Comparison of ENCODE assay signal across 8 cellular contexts in genomic region chr14:91509083-91509877, GRCh38. TPM values are rescaled to one million over a fixed set of nuclear protein-coding genes. Genes with fewer than 3 reads are reported as not detected.
DNase-seq lines count a peak whose midpoint lies in the region; ATAC-seq and TF ChIP-seq lines count a peak whose summit lies in the region.

No MANE protein-coding gene starts in this region.

- peaks cover 8% of the 10 kb centered on the region for H3K4me1 Mint-ChIP-seq in GM23338
- H3K4me1 Mint-ChIP-seq in activated CD4-positive, alpha-beta T cell treated with anti-CD3 and anti-CD28 coated beads, Interleukin-2, amount 10 ng/mL, durations not matched to agents 24 days and 14 days, result peaks cover 26% of the 10 kb centered on the region

- peak overlapping the region; percentile 99 for H3K4me3 Mint-ChIP-seq in GM23338
- H3K4me3 Mint-ChIP-seq in activated CD4-positive, alpha-beta T cell treated with anti-CD3 and anti-CD28 coated beads, Interleukin-2, amount 10 ng/mL, durations not matched to agents 24 days and 14 days, result peak overlapping the region; percentile 97

- H3K27me3 ChIP-seq in GM23338 (ENCODE audit: insufficient read depth) (no peaks in the 10 kb centered on the region), Loucy (ENCODE audit: insufficient read depth, low read length, poor library complexity, severe bottlenecking) (peaks cover 10% of the 10 kb centered on the region), dorsolateral prefrontal cortex (no peaks in the 10 kb centered on the region)

- H3F3A ChIP-seq in GM23338 (replicated peaks; ENCODE audit: low read depth) (peaks cover 5% of the 10 kb centered on the region; the same call in 1 of the 2 replicates), Loucy (ENCODE audit: low read depth) (no peaks in the 10 kb centered on the region; the same call in 1 of the 2 replicates)

- peaks cover 43% of the 10 kb centered on the region for H4K20me1 ChIP-seq in GM23338 (replicated peaks; ENCODE audit: insufficient read depth)
- peaks cover 48% of the 10 kb centered on the region for H4K20me1 ChIP-seq in Loucy (ENCODE audit: insufficient read depth, low read length, poor library complexity, severe bottlenecking)

- H3K27me3 Mint-ChIP-seq in GM23338 (ENCODE audit: insufficient read depth, low read depth, poor library complexity), result peaks cover 5% of the 10 kb centered on the region
- H3K27me3 Mint-ChIP-seq in activated CD4-positive, alpha-beta T cell treated with anti-CD3 and anti-CD28 coated beads, Interleukin-2, amount 10 ng/mL, durations not matched to agents 24 days and 14 days, result no peaks in the 10 kb centered on the region

- H3K4me2 ChIP-seq in GM23338 (peak overlapping the region; percentile 85), Loucy (ENCODE audit: low read depth, low read length, poor library complexity, severe bottlenecking) (peak overlapping the region; percentile 99)

- TF ChIP-seq CTCF in GM23338 (conservative IDR thresholded peaks at IDR 0.05; ENCODE audit: low read depth in 2 of 2) (no peak), Loucy (conservative IDR thresholded peaks at IDR 0.05; ENCODE audit: low read length) (no peak), dorsolateral prefrontal cortex (IDR thresholded peaks at IDR 0.05 in 54 of 56, conservative IDR thresholded peaks at IDR 0.05 in 2 of 56; ENCODE audit: low read depth in 1 of 56, partially characterized antibody in 56 of 56) (no peak)

- H3K27ac ChIP-seq in GM23338 (ENCODE audit: low read depth) (peak overlapping the region; percentile 100), dorsolateral prefrontal cortex (peak overlapping the region; percentile 92 to 100 (median 99))

- H3K36me3 ChIP-seq in GM23338 (ENCODE audit: insufficient read depth) (peaks cover 9% of the 10 kb centered on the region), Loucy (ENCODE audit: insufficient read depth, low read length) (peaks cover 11% of the 10 kb centered on the region; the same call in 1 of the 2 replicates)

- no peak overlapping the region for H2AFZ ChIP-seq in GM23338
- H2AFZ ChIP-seq in Loucy (ENCODE audit: low read length), result peak overlapping the region; percentile 84; the same call in 1 of the 2 replicates

- H3K79me2 ChIP-seq in GM23338 (replicated peaks; ENCODE audit: insufficient read depth), result peaks cover 58% of the 10 kb centered on the region
- peaks cover 65% of the 10 kb centered on the region for H3K79me2 ChIP-seq in Loucy (ENCODE audit: insufficient read depth, low read length)

- peak overlapping the region; percentile 100 for H3K9ac ChIP-seq in Loucy (ENCODE audit: low read depth, low read length, poor library complexity, severe bottlenecking)

- peak overlapping the region; percentile 77 for H3K4me3 ChIP-seq in GM23338
- peak overlapping the region; percentile 94 for H3K4me3 ChIP-seq in Loucy (ENCODE audit: low read length, poor library complexity, severe bottlenecking)
- peak overlapping the region; percentile 71 to 99 (median 91) for H3K4me3 ChIP-seq in dorsolateral prefrontal cortex

- H3K9me2 ChIP-seq in GM23338 (ENCODE audit: insufficient read depth) (no peaks in the 10 kb centered on the region), Loucy (replicated peaks; ENCODE audit: low read depth, low read length) (no peaks in the 10 kb centered on the region)

- H3K36me3 Mint-ChIP-seq in GM23338 (ENCODE audit: low read depth), result peaks cover 42% of the 10 kb centered on the region
- peaks cover 41% of the 10 kb centered on the region for H3K36me3 Mint-ChIP-seq in activated CD4-positive, alpha-beta T cell treated with anti-CD3 and anti-CD28 coated beads, Interleukin-2, amount 10 ng/mL, durations not matched to agents 24 days and 14 days (ENCODE audit: low read depth)

- intact Hi-C loops in activated CD4-positive, alpha-beta T cell treated with anti-CD3 and anti-CD28 coated beads, Interleukin-2, amount 10 ng/mL, durations not matched to agents 24 days and 14 days (cut with micrococcal nuclease), result no loop called here
- intact Hi-C loops in dorsolateral prefrontal cortex (cut with DNase I), result no loop called here

- no peaks in the 10 kb centered on the region for H3K9me3 ChIP-seq in Loucy (ENCODE audit: insufficient read depth, low read depth, low read length)

- ATAC-seq in GM23338, result peak; percentile 21

- peaks cover 18% of the 10 kb centered on the region for H3K4me1 ChIP-seq in GM23338 (ENCODE audit: insufficient read depth)
- peaks cover 17% of the 10 kb centered on the region for H3K4me1 ChIP-seq in Loucy (ENCODE audit: insufficient read depth, low read length, poor library complexity, severe bottlenecking)

- DNase-seq in EL (peak; percentile 29), GM23338 (ENCODE audit: low spot score) (peak; percentile 56), dorsolateral prefrontal cortex (peak in 5 of 10 donors; percentile 10 to 57 (median 28)), medulla oblongata (ENCODE audit: extremely low spot score) (peak; percentile 29), A172 (ENCODE audit: low spot score) (no peak)
- peak; percentile 83 for DNase-seq in activated CD4-positive, alpha-beta T cell treated with anti-CD3 and anti-CD28 coated beads, Interleukin-2, amount 10 ng/mL, durations not matched to agents 24 days and 14 days
- peak; percentile 11 to 27 (median 18) for DNase-seq in stimulated activated CD4-positive, alpha-beta T cell treated with anti-CD3 and anti-CD28 coated beads, TNF-alpha, amount 100 ng/mL, for 48 hours (ENCODE audit: low read depth in 3 of 3)

- peak overlapping the region; percentile 98 for H3K27ac Mint-ChIP-seq in GM23338
- peak overlapping the region; percentile 91 for H3K27ac Mint-ChIP-seq in activated CD4-positive, alpha-beta T cell treated with anti-CD3 and anti-CD28 coated beads, Interleukin-2, amount 10 ng/mL, durations not matched to agents 24 days and 14 days

- peaks cover 2% of the 10 kb centered on the region; the same call in 2 of the 3 replicates for H3K9me3 Mint-ChIP-seq in GM23338
- H3K9me3 Mint-ChIP-seq in activated CD4-positive, alpha-beta T cell treated with anti-CD3 and anti-CD28 coated beads, Interleukin-2, amount 10 ng/mL, durations not matched to agents 24 days and 14 days, result no peaks in the 10 kb centered on the region

TF ChIP-seq in GM23338, 12 proteins besides CTCF, POLR2A, EP300 and RAD21:
- no peak for TF ChIP-seq EZH2phosphoT487 (IDR thresholded peaks at IDR 0.05; ENCODE audit: unreplicated experiment)
- no peak for TF ChIP-seq EZH2 (IDR thresholded peaks at IDR 0.05; ENCODE audit: low read depth, unreplicated experiment)
- no peak for TF ChIP-seq STAT1 (IDR thresholded peaks at IDR 0.05; ENCODE audit: unreplicated experiment)
- no peak for TF ChIP-seq REST (IDR thresholded peaks at IDR 0.05; ENCODE audit: unreplicated experiment)
- TF ChIP-seq CREB1 (CRISPR knock-in tag; IDR thresholded peaks at IDR 0.05; ENCODE audit: low read depth), result no peak
- TF ChIP-seq ZNF114 (CRISPR knock-in tag; IDR thresholded peaks at IDR 0.05), result no peak
- TF ChIP-seq NANOG (IDR thresholded peaks at IDR 0.05; ENCODE audit: borderline replicate concordance), result no peak
- no peak for TF ChIP-seq ZNF331 (CRISPR knock-in tag; IDR thresholded peaks at IDR 0.05; ENCODE audit: low read depth)
- TF ChIP-seq POLR2AphosphoS5 (IDR thresholded peaks at IDR 0.05; ENCODE audit: low read depth), result peak; percentile 51; the same call in 1 of the 2 replicates

RNA-seq across cellular contexts. Expression of gene PPP4R3A, which starts 0.8 kb away (rescaled TPM):
- 105 and 128 TPM in 2 replicates for total RNA-seq in GM23338 (2014; rRNA removed; shearing (Covaris generic))
- polyA plus RNA-seq in GM23338 (2016; fragmentation: Nextera tagmentation; extraction: Ambion mirVana), result 45.8 and 50.3 TPM in 2 replicates
- total RNA-seq in activated CD4-positive, alpha-beta T cell treated with anti-CD3 and anti-CD28 coated beads, Interleukin-2, amount 10 ng/mL, durations not matched to agents 24 days and 14 days, result 119 and 138 TPM in 2 replicates
- total RNA-seq in dorsolateral prefrontal cortex, result 100 to 1,000 TPM in 1 of 120 experiments, 10 to 100 TPM in 119; 47.0 to 113 (median 64.2) TPM
- 39.6 and 48.7 TPM in 2 replicates for total RNA-seq in A172 (2014; rRNA removed; shearing (Covaris generic))
